22 cellular contexts compared by ENCODE assay signal in the genomic region with DNA sequence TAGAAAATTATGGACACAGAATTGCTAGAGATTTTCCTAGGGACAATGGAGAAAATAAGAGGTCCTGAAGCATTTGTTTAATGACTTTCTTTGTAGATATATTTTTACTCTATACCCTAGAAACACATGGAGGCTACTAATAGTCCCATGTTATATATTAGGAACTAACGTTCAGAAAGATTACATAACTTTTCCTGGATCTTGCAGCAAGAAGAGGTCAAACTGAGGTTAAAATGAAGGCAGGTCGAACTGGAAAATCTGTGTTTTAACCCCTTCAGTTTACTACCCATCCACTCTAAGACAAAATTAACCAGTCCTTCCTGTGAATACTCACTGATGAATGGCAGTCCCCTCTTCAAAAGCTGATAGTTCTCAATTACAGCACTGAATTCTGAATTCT.
"Had no signal": no experiment of that assay in that cellular context is flagged by ENCODE, and none has a peak within 500 bp of the region (broad histone marks: within the 10 kb centered on the region; RNA-seq: fewer than 3 reads in every experiment).

No MANE protein-coding gene starts in this region.

- ATAC-seq: activated CD8-positive, alpha-beta T cell treated with anti-CD3 and anti-CD28 coated beads for 36 hours; activated naive CD8-positive, alpha-beta T cell treated with anti-CD3 and anti-CD28 coated beads, Interleukin-2, amount 50 U/mL, for 24 hours; foreskin keratinocyte; naive thymus-derived CD8-positive, alpha-beta T cell; right cardiac atrium; stimulated activated naive CD8-positive, alpha-beta T cell treated with anti-CD3 and anti-CD28 coated beads, Interleukin-15, amount 100 ng/mL, for 72 hours had no signal

- H3K4me1 ChIP-seq: colonic mucosa, foreskin keratinocyte, left ventricle myocardium inferior, prostate gland, suprapubic skin, transverse colon, vagina had no signal

- DNase-seq: activated CD4-positive, alpha-beta T cell treated with anti-CD3 and anti-CD28 coated beads, Interleukin-2, amount 10 ng/mL, durations not matched to agents 24 days and 14 days; activated CD8-positive, alpha-beta T cell treated with anti-CD3 and anti-CD28 coated beads for 36 hours; activated effector memory CD4-positive, alpha-beta T cell treated with Interleukin-2 at 50 U/mL for 16 hours; activated naive CD4-positive, alpha-beta T cell treated with anti-CD3 and anti-CD28 coated beads, Interleukin-2, amount 10 ng/mL, durations not matched to agents 7 days and 5 days; activated naive CD8-positive, alpha-beta T cell treated with anti-CD3 and anti-CD28 coated beads, Interleukin-2, amount 50 U/mL, for 24 hours; activated T-cell treated with anti-CD3 and anti-CD28 coated beads, Interleukin-2, amount 50 U/mL, for 24 hours; anterior cingulate cortex; colonic mucosa; endodermal cell; foreskin keratinocyte; hippocampal formation; left ventricle myocardium inferior; naive thymus-derived CD8-positive, alpha-beta T cell; right cardiac atrium; small intestine; stimulated activated CD4-positive, alpha-beta T cell treated with anti-CD3 and anti-CD28 coated beads, Interleukin-4, amount 100 ng/mL, for 1 hour; stimulated activated naive CD8-positive, alpha-beta T cell treated with anti-CD3 and anti-CD28 coated beads, Interleukin-15, amount 100 ng/mL, for 72 hours; T-helper 9 cell; transverse colon had no signal

- H3K9me3 ChIP-seq: colonic mucosa, prostate gland, suprapubic skin, transverse colon, vagina had no signal

- H3K27ac ChIP-seq: colonic mucosa, foreskin keratinocyte, left ventricle myocardium inferior, prostate gland, suprapubic skin, transverse colon, vagina had no signal

- H3K36me3 ChIP-seq: colonic mucosa, left ventricle myocardium inferior, prostate gland, suprapubic skin, transverse colon, vagina had no signal

- H3K4me3 ChIP-seq: colonic mucosa, left ventricle myocardium inferior, prostate gland, suprapubic skin, transverse colon, vagina had no signal

- H3K27me3 ChIP-seq: colonic mucosa, foreskin keratinocyte, suprapubic skin, transverse colon, vagina had no signal
